Comparison of ENCODE assay signal across 27 cellular contexts in genomic region chr3:128436214-128436613, GRCh38. TPM values are rescaled to one million over a fixed set of nuclear protein-coding genes. Genes with fewer than 3 reads are reported as not detected.
A peak's percentile ranks its signal among the peaks of the same experiment; 100 is the strongest.
DNase-seq lines count a peak whose midpoint lies in the region; ATAC-seq, FAIRE-seq and TF ChIP-seq lines count a peak whose summit lies in the region.
"Had no signal": no experiment of that assay in that cellular context is flagged by ENCODE, and none has a peak within 500 bp of the region (broad histone marks: within the 10 kb centered on the region; RNA-seq: fewer than 3 reads in every experiment).

No MANE protein-coding gene starts in this region.

- H3K23me2 ChIP-seq in H1 (ENCODE audit: low read depth, low read length), result peaks cover 9% of the 10 kb centered on the region; the same call in 1 of the 2 replicates

- H2BK15ac ChIP-seq in H1 (ENCODE audit: low read length), result peak overlapping the region; percentile 83

- 0 out of 2 replicates have a peak overlapping the region, but pooled peaks have one; percentile 34 for H3K18ac ChIP-seq in H1 (ENCODE audit: extremely low read depth, low read length)

- H2AFZ ChIP-seq in H1 (ENCODE audit: low read length), result no peak overlapping the region
- peak overlapping the region; percentile 25 for H2AFZ ChIP-seq in parathyroid adenoma
- H2AFZ ChIP-seq: GM23338 had no signal

- 94% methylated on average over 3 of the region's 3 CpGs; no CpG with 5 or more reads in 1 of the 2 experiments for whole genome bisulfite sequencing in H1 (ENCODE audit: extremely low coverage in 1 of 2, insufficient coverage in 1 of 2, insufficient read length in 1 of 2, insufficient replicate concordance in 2 of 2, low coverage in 1 of 2, low lambda C conversion rate in 2 of 2, missing lambda C conversion rate in 1 of 2), 2 experiments

- H3K4ac ChIP-seq in H1 (replicated peaks; ENCODE audit: insufficient read length, low read depth, low read length), result no peak overlapping the region

- peaks cover 42% of the 10 kb centered on the region for H3K4me1 Mint-ChIP-seq in HFFc6 (ENCODE audit: low read depth)
- peaks cover 0 to 10% of the 10 kb centered on the region in 2 donors for H3K4me1 Mint-ChIP-seq in effector memory CD8-positive, alpha-beta T cell (ENCODE audit: low read depth in 2 of 2)

- peaks cover 4% of the 10 kb centered on the region for H3K36me3 Mint-ChIP-seq in HFFc6 (ENCODE audit: low read depth)
- H3K36me3 Mint-ChIP-seq in effector memory CD8-positive, alpha-beta T cell (ENCODE audit: insufficient read depth), result peaks cover 8% of the 10 kb centered on the region
- H3K36me3 Mint-ChIP-seq: CD14-positive monocyte; CD8-positive, alpha-beta memory T cell; T-cell had no signal

- no peak overlapping the region for H2BK5ac ChIP-seq in H1 (ENCODE audit: low read depth, low read length)

- H3K27ac ChIP-seq in H1 (ENCODE audit: low read depth, low read length) (no peak overlapping the region), parathyroid adenoma (no peak overlapping the region)
- H3K27ac ChIP-seq: A549 had no signal

- no peak overlapping the region for H3K4me3 ChIP-seq in BE2C (ENCODE audit: low read depth, low read length)
- H3K4me3 ChIP-seq in H1 (ENCODE audit: extremely low read depth in 1 of 4, insufficient read depth in 2 of 4, low read depth in 3 of 4, low read length in 4 of 4), result no peak overlapping the region
- no peak overlapping the region for H3K4me3 ChIP-seq in parathyroid adenoma (ENCODE audit: low read depth, low read length)
- H3K4me3 ChIP-seq in mucosa of descending colon, result no peak overlapping the region
- H3K4me3 ChIP-seq: A549, GM23338, HAP-1 had no signal

- no peak for FAIRE-seq in H1 (lab: Jason Lieb, UNC)
- FAIRE-seq: A549 had no signal

- H3K27ac Mint-ChIP-seq in HFFc6, result no peak overlapping the region
- H3K27ac Mint-ChIP-seq in effector memory CD8-positive, alpha-beta T cell, result no peak overlapping the region
- H3K27ac Mint-ChIP-seq: CD8-positive, alpha-beta memory T cell; GM23338; T-cell had no signal

- H3K56ac ChIP-seq in H1 (replicated peaks; ENCODE audit: insufficient read length, low read depth, low read length), result no peak overlapping the region

- H3K4me1 ChIP-seq in BE2C (peaks cover 40% of the 10 kb centered on the region), H1 (replicated peaks in 1 of 4; ENCODE audit: control insufficient read depth in 3 of 4, insufficient read depth in 4 of 4, low read length in 3 of 4) (peaks cover 6 to 34% (median 25%) of the 10 kb centered on the region in 4 experiments), parathyroid adenoma (peaks cover 21% of the 10 kb centered on the region), mucosa of descending colon (ENCODE audit: low read depth) (peaks cover 8% of the 10 kb centered on the region)
- H3K4me1 ChIP-seq: A549 had no signal

- no peak overlapping the region for H2BK120ac ChIP-seq in H1 (replicated peaks; ENCODE audit: low read depth, low read length)

- H3K4me2 ChIP-seq in H1 (ENCODE audit: insufficient read depth in 1 of 2, low read depth in 2 of 2, low read length in 2 of 2) (no peak overlapping the region), parathyroid adenoma (ENCODE audit: low read length) (peak overlapping the region; percentile 62)
- H3K4me2 ChIP-seq: A549, GM23338 had no signal

- H2BK20ac ChIP-seq in H1 (ENCODE audit: low read length), result peak overlapping the region; percentile 80

- H3K9ac ChIP-seq in H1 (replicated peaks in 1 of 4; ENCODE audit: extremely low read depth in 1 of 4, low read depth in 3 of 4, low read length in 3 of 4) (no peak overlapping the region), parathyroid adenoma (no peak overlapping the region)

- H3K79me1 ChIP-seq in H1 (ENCODE audit: low read depth, low read length), result no peaks in the 10 kb centered on the region

- H3K9me3 ChIP-seq in BE2C, result no peaks in the 10 kb centered on the region
- H3K9me3 ChIP-seq in H1 (ENCODE audit: insufficient read depth in 2 of 2, low read depth in 1 of 2, low read length in 1 of 2), result no peaks in the 10 kb centered on the region
- no peaks in the 10 kb centered on the region for H3K9me3 ChIP-seq in parathyroid adenoma (ENCODE audit: control insufficient read depth, low read length)
- H3K9me3 ChIP-seq in mucosa of descending colon, result no peaks in the 10 kb centered on the region
- H3K9me3 ChIP-seq: A549, HAP-1 had no signal

- no peaks in the 10 kb centered on the region for H3K79me2 ChIP-seq in H1 (ENCODE audit: control insufficient read depth in 1 of 2, insufficient read depth in 2 of 2, low read length in 2 of 2)
- H3K79me2 ChIP-seq in parathyroid adenoma, result no peaks in the 10 kb centered on the region

- H2AK5ac ChIP-seq in H1 (ENCODE audit: low read depth, low read length), result no peak overlapping the region

- no peak for TF ChIP-seq POLR2A in H1 (IDR thresholded peaks at IDR 0.05; ENCODE audit: control extremely low read depth in 1 of 2, low read depth in 2 of 2, low read length in 2 of 2)
- no peak for TF ChIP-seq POLR2A in GM18505 (IDR thresholded peaks at IDR 0.05; ENCODE audit: borderline replicate concordance, extremely low read depth, insufficient read depth, insufficient read length)

- POLR2A ChIA-PET in H1 (lab: Charles Lee; ENCODE audit: partially characterized antibody), result no interaction called here

- H3K14ac ChIP-seq in H1 (ENCODE audit: insufficient read length), result no peak overlapping the region

- TF ChIP-seq RAD21 in H1 (IDR thresholded peaks at IDR 0.05 in 1 of 2, conservative IDR thresholded peaks at IDR 0.05 in 1 of 2; ENCODE audit: low read depth in 2 of 2, low read length in 2 of 2), result no peak

- H3K23ac ChIP-seq in H1 (ENCODE audit: insufficient read length), result no peak overlapping the region

- H4K5ac ChIP-seq in H1 (ENCODE audit: insufficient read length, low read depth, low read length), result no peak overlapping the region

- H3K36me3 ChIP-seq in BE2C, result no peaks in the 10 kb centered on the region
- no peaks in the 10 kb centered on the region for H3K36me3 ChIP-seq in H1 (ENCODE audit: control insufficient read depth in 2 of 4, insufficient read depth in 4 of 4, low read length in 3 of 4)
- H3K36me3 ChIP-seq in parathyroid adenoma (ENCODE audit: control insufficient read depth, insufficient read depth, low read length), result no peaks in the 10 kb centered on the region
- no peaks in the 10 kb centered on the region for H3K36me3 ChIP-seq in mucosa of descending colon (ENCODE audit: low read depth)
- H3K36me3 ChIP-seq: HAP-1 had no signal

- peak overlapping the region; percentile 61 for H4K91ac ChIP-seq in H1 (replicated peaks; ENCODE audit: insufficient read length, low read length)

- CTCF ChIA-PET in H1 (lab: Charles Lee; ENCODE audit: partially characterized antibody), result interaction anchor here (0.6 to 12.6 kb wide), 6 partner anchors 11 to 263 kb away, joined by 3 to 144 read pairs (median 6); partner anchors contain the start of gene DNAJB8

- no peak for TF ChIP-seq EP300 in H1 (IDR thresholded peaks at IDR 0.05; ENCODE audit: borderline replicate concordance in 1 of 2, low read depth in 2 of 2, low read length in 2 of 2)

- intact Hi-C loops in mucosa of descending colon (cut with DNase I, micrococcal nuclease), result no loop called here

- H3K27me3 Mint-ChIP-seq in HFFc6 (ENCODE audit: insufficient read depth), result peaks cover 26% of the 10 kb centered on the region
- H3K27me3 Mint-ChIP-seq in effector memory CD8-positive, alpha-beta T cell, result peaks cover 38 to 79% of the 10 kb centered on the region in 2 donors

- peaks cover 0 to 6% of the 10 kb centered on the region in 2 experiments for H4K20me1 ChIP-seq in H1 (replicated peaks in 1 of 2; ENCODE audit: control insufficient read depth in 1 of 2, insufficient read depth in 2 of 2, low read length in 2 of 2)

- peak; percentile 58 for DNase-seq in BE2C
- peak; percentile 34 for DNase-seq in HFFc6
- no peak for DNase-seq in H1 (ENCODE audit: low read depth in 1 of 2, low spot score in 2 of 2)
- no peak for DNase-seq in effector memory CD8-positive, alpha-beta T cell
- DNase-seq in mucosa of descending colon, result no peak
- DNase-seq: Calu3; CD8-positive, alpha-beta memory T cell; Karpas-422; NCI-H1105 treated with DMSO at 0.1 percent for 48 hours; NCI-H146; NCI-H1930; NCI-H2107; NCI-H524; NCI-H748 treated with DMSO at 0.1 percent for 48 hours; Right ventricle myocardium superior; RPMI8226; T-cell had no signal

- no peaks in the 10 kb centered on the region for H3K27me3 ChIP-seq in BE2C
- peaks cover 6 to 31% (median 22%) of the 10 kb centered on the region in 4 experiments for H3K27me3 ChIP-seq in H1 (replicated peaks in 1 of 4; ENCODE audit: control insufficient read depth in 3 of 4, extremely low read depth in 1 of 4, insufficient read depth in 3 of 4, low read length in 3 of 4)
- H3K27me3 ChIP-seq in parathyroid adenoma (ENCODE audit: control insufficient read depth, insufficient read depth, low read length), result no peaks in the 10 kb centered on the region

- peaks cover 4% of the 10 kb centered on the region; the same call in 1 of the 2 replicates for H3K9me3 Mint-ChIP-seq in HFFc6
- H3K9me3 Mint-ChIP-seq in effector memory CD8-positive, alpha-beta T cell, result no peaks in the 10 kb centered on the region
- H3K9me3 Mint-ChIP-seq: CD8-positive, alpha-beta memory T cell; GM23338; T-cell had no signal

- TF ChIP-seq CTCF in BE2C (IDR thresholded peaks at IDR 0.05; ENCODE audit: low read depth, low read length) (peak; percentile 40), HFFc6 (IDR thresholded peaks at IDR 0.05) (peak; percentile 13; the same call in 1 of the 2 replicates), H1 (IDR thresholded peaks at IDR 0.05; ENCODE audit: control extremely low read depth in 1 of 3, insufficient read depth in 1 of 3, low read depth in 1 of 3, low read length in 3 of 3) (no peak), parathyroid adenoma (IDR thresholded peaks at IDR 0.05) (no peak), mucosa of descending colon (IDR thresholded peaks at IDR 0.05) (no peak)

- no peak for ATAC-seq in GM18505 (IDR thresholded peaks at IDR 0.05; ENCODE audit: unreplicated experiment)
- ATAC-seq in effector memory CD8-positive, alpha-beta T cell (replicated peaks), result no peak
- ATAC-seq in mucosa of descending colon, result no peak
- no peak for ATAC-seq in GM21723 (IDR thresholded peaks at IDR 0.05; ENCODE audit: unreplicated experiment)
- ATAC-seq: A549, GM23338 had no signal

- no peak overlapping the region for H4K8ac ChIP-seq in H1 (ENCODE audit: extremely low read depth, insufficient read depth, low read length)

- H3K4me3 Mint-ChIP-seq in HFFc6, result no peak overlapping the region
- no peak overlapping the region for H3K4me3 Mint-ChIP-seq in effector memory CD8-positive, alpha-beta T cell
- H3K4me3 Mint-ChIP-seq: CD8-positive, alpha-beta memory T cell; GM23338; T-cell had no signal

- peak overlapping the region; percentile 90; the same call in 1 of the 2 replicates for H2BK12ac ChIP-seq in H1 (ENCODE audit: low read depth, low read length)

RNA-seq across cellular contexts. Expression of gene DNAJB8, which starts 30.5 kb away (rescaled TPM):
- 0.12 TPM for polyA plus RNA-seq in BE2C (2012; ENCODE audit: insufficient read depth, insufficient read length, low read depth)
- not detected for total RNA-seq in HFFc6 (2021; fragmentation: NEBNext Ultra II Directional; extraction: Animal tissue kit (Norgen Biotek cat#: 25700))
- total RNA-seq in H1 (2021; fragmentation: NEBNext Ultra II Directional; extraction: Animal tissue kit (Norgen Biotek cat#: 25700)), result not detected in 2 replicates
- not detected in 2 replicates for polyA plus RNA-seq in H1 (2011; rRNA removed)
- not detected for polyA plus RNA-seq in H1 (2011; cell fraction: cytosol; rRNA removed)
- not detected for polyA plus RNA-seq in H1 (2011; cell fraction: nucleus; rRNA removed)
- polyA plus RNA-seq in H1 (2012, experiment 1 of 2), result not detected in 4 replicates
- not detected for polyA plus RNA-seq in H1 (2012, experiment 2 of 2)
- polyA plus RNA-seq in H1 (2013, experiment 1 of 2), result not detected
- polyA plus RNA-seq in H1 (2013, experiment 2 of 2), result not detected
- not detected in 2 replicates for polyA minus RNA-seq in H1 (2011; rRNA and poly(A)+ RNA removed)
- not detected for polyA minus RNA-seq in H1 (2011; cell fraction: cytosol; rRNA and poly(A)+ RNA removed)
- polyA minus RNA-seq in H1 (2011; cell fraction: nucleus; rRNA and poly(A)+ RNA removed), result not detected
- not detected for total RNA-seq in mucosa of descending colon
- total RNA-seq: Calu3; CD8-positive, alpha-beta memory T cell; G401; GM23338; HT-29; Right ventricle myocardium superior; SK-MEL-5; T-cell had no signal
- polyA plus RNA-seq: A549; CD14-positive monocyte; CD8-positive, alpha-beta memory T cell; GM23338 had no signal

RNA-seq across cellular contexts. Expression of gene GATA2, which starts 56.8 kb away (rescaled TPM):
- polyA plus RNA-seq in BE2C (2012; ENCODE audit: insufficient read depth, insufficient read length, low read depth), result 791 TPM
- 10 to 100 TPM; 71.0 to 97.5 (median 79.6) TPM for total RNA-seq in HFFc6 (2021; fragmentation: NEBNext Ultra II Directional; extraction: Animal tissue kit (Norgen Biotek cat#: 25700))
- 0.30 and 0.40 TPM in 2 replicates for total RNA-seq in H1 (2021; fragmentation: NEBNext Ultra II Directional; extraction: Animal tissue kit (Norgen Biotek cat#: 25700))
- 0.03 and 0.22 TPM in 2 replicates for polyA plus RNA-seq in H1 (2011; rRNA removed)
- 0.17 TPM for polyA plus RNA-seq in H1 (2011; cell fraction: cytosol; rRNA removed)
- polyA plus RNA-seq in H1 (2011; cell fraction: nucleus; rRNA removed), result 0.23 TPM
- polyA plus RNA-seq in H1 (2012, experiment 1 of 2), result 0.12 to 0.23 TPM in 2 of 4 replicates, not detected in the others
- polyA plus RNA-seq in H1 (2012, experiment 2 of 2), result 0.17 TPM
- 0.08 TPM for polyA plus RNA-seq in H1 (2013, experiment 1 of 2)
- polyA plus RNA-seq in H1 (2013, experiment 2 of 2), result 0.17 TPM
- 0.09 and 0.12 TPM in 2 replicates for polyA minus RNA-seq in H1 (2011; rRNA and poly(A)+ RNA removed)
- polyA minus RNA-seq in H1 (2011; cell fraction: cytosol; rRNA and poly(A)+ RNA removed), result 2.0 TPM
- 0.40 TPM for polyA minus RNA-seq in H1 (2011; cell fraction: nucleus; rRNA and poly(A)+ RNA removed)
- total RNA-seq in mucosa of descending colon, result 10 to 100 TPM in 1 of 3 donors, 1 to 10 TPM in 2; 1.6 to 10.1 (median 8.8) TPM
- total RNA-seq: CD8-positive, alpha-beta memory T cell had no signal
- polyA plus RNA-seq: CD8-positive, alpha-beta memory T cell had no signal

Comparison
In these comparisons a context has a peak if more than half of its experiments do, and no peak if none do; other contexts are left out.
1. DNase-seq: peak in BE2C (single experiment) and HFFc6 (single experiment); none in H1 (0 of 2), effector memory CD8-positive, alpha-beta T cell (0 of 3) and mucosa of descending colon (0 of 3).
2. CTCF ChIP-seq: peak in BE2C (single experiment) and HFFc6 (single experiment); none in H1 (0 of 3), parathyroid adenoma (single experiment) and mucosa of descending colon (single experiment).
3. RNA of gene GATA2, which starts 56.8 kb away (total RNA-seq): 71.0 to 97.5 TPM in HFFc6; 1.6 to 10.1 TPM in mucosa of descending colon and 0.30 to 0.40 TPM in H1; every median in the first group is over 4 times any median in the second.